In the genomic region with DNA sequence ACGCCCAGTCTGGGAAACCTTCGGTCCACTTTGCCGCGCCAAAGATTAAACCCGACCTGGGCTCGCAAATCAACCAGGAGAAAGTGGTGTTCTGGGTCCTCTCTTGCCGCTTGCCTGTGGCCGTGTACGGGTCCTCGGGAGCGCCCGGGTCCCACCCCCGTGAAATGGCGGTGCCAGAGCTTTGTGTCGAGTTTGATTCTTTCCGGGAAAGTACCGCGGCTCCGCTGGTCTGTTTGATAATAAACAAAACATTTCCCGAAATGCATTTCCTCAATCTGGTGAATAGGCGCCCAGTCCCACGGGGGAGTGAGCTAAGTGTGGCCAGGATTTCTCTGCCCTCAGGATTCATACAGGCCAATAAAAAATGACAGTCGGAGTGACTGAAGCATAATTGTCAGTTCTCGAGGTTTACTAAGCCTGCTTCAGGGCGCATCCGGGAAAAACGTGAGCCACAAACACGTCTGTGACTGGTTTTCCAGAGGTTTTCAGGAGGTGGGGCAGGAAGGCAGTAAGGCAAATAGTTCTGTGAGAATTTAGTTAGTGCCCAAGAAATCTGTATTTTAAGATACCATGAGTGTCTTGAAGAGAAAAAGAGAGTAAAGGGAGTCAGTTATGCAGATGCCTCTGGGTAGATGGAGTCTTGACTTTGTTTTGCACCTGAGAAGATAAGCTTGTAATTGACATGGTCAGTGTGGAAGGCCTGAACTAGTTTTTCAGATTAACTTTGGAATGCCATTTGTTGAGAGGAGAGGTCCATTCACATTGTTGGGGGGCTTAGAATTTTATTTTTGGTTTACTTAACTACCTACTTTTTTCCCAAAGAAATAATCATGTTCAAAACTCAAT, we compare ENCODE assay signal across 8 cellular contexts. TPM values are rescaled to one million over a fixed set of nuclear protein-coding genes. Genes with fewer than 3 reads are reported as not detected.
A peak's percentile ranks its signal among the peaks of the same experiment; 100 is the strongest.
DNase-seq lines count a peak whose midpoint lies in the region; ATAC-seq and TF ChIP-seq lines count a peak whose summit lies in the region.

No MANE protein-coding gene starts in this region.

- no peaks in the 10 kb centered on the region for H3K9me3 ChIP-seq in right lobe of liver

- peak; percentile 44 to 73 for DNase-seq in NCI-H524 (lab: John Stamatoyannopoulos, UW)
- no peak for DNase-seq in NCI-H524 treated with DMSO at 0.1 percent for 48 hours (lab: John Stamatoyannopoulos, UW)
- peak; percentile 49 for DNase-seq in NCI-H1694 treated with DMSO at 0.1 percent for 48 hours (lab: John Stamatoyannopoulos, UW)
- DNase-seq in activated CD4-positive, CD25-positive, alpha-beta regulatory T cell treated with anti-CD3 and anti-CD28 coated beads, Interleukin-2, amount 50 U/mL, for 72 hours = peak; percentile 68
- DNase-seq in dedifferentiated amniotic fluid mesenchymal stem cell (ENCODE audit: extremely low spot score) = peak; percentile 66
- DNase-seq in right lobe of liver = peak; percentile 79 to 87 (median 82)
- DNase-seq in stimulated activated CD4-positive, alpha-beta T cell treated with anti-CD3 and anti-CD28 coated beads, Interleukin-4, amount 100 ng/mL, for 4 hours = peak; percentile 58 to 69

- TF ChIP-seq POLR2A in right lobe of liver (IDR thresholded peaks at IDR 0.05) = no peak

- intact Hi-C loops in right lobe of liver (cut with DNase I) = no loop called here

- WGBS in right lobe of liver (ENCODE audit: insufficient coverage, low coverage, low lambda C conversion rate, missing lambda C conversion rate) = 0% methylated on average over 17 of the region's 28 CpGs

- peak overlapping the region; percentile 86 to 99 (median 92) for H3K27ac ChIP-seq in right lobe of liver

- H3K27me3 ChIP-seq in right lobe of liver = no peaks in the 10 kb centered on the region

- H3K4me3 ChIP-seq in right lobe of liver = peak overlapping the region; percentile 82 to 94 (median 91)

- peak; percentile 38 for ATAC-seq in HG02852 (IDR thresholded peaks at IDR 0.05; ENCODE audit: unreplicated experiment)
- peak; percentile 74 to 81 (median 80) for ATAC-seq in right lobe of liver

- no peaks in the 10 kb centered on the region for H3K36me3 ChIP-seq in right lobe of liver

- TF ChIP-seq CTCF in right lobe of liver (IDR thresholded peaks at IDR 0.05) = no peak

- peaks cover 0 to 26% (median 10%) of the 10 kb centered on the region in 4 donors for H3K4me1 ChIP-seq in right lobe of liver

RNA-seq across cellular contexts. Expression of a gene that starts 0.7 kb away (rescaled TPM):
- total RNA-seq in right lobe of liver = 10 to 100 TPM; 31.6 to 68.2 (median 48.6) TPM

RNA-seq across cellular contexts. Expression of a gene that starts 59.3 kb away (rescaled TPM):
- total RNA-seq in right lobe of liver = 10 to 100 TPM; 10.5 to 24.2 (median 20.3) TPM
